Comparison of ENCODE assay signal across 8 cellular contexts in the genomic region with DNA sequence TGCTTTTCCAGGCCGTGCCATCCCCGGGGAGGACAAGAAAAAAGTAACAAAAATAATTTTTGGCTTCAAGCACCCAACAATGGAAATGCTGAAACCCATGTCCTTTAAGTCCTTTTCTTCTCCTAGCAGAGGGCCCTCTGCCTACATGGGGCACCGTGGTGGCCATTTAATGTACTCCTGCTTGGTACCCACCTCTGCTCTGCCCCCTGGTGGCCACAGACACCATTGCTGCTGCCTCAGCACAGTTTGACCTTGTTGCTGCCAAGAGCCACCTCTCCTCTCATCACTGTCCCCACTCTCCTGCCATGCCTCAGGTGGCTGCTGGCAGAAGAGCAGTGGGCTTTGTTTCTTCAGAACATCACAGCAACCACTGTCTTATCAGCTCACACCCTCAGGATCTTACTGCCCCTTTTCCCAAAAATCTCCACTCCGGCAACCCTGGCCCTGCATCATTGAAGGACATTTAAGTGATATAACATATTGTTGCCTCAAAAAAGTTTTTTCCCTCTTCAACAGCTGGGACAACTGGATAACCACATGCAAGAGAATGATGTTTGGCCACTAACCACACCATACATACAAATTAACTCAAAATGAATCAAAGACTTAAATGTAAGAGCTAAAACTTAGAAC. TPM values are rescaled to one million over a fixed set of nuclear protein-coding genes. Genes with fewer than 3 reads are reported as not detected.
DNase-seq lines count a peak whose midpoint lies in the region; ATAC-seq, FAIRE-seq and TF ChIP-seq lines count a peak whose summit lies in the region.

No MANE protein-coding gene starts in this region.

- peak; percentile 58 to 78 for DNase-seq in A549 (ENCODE audit: low read depth in 1 of 2, low spot score in 1 of 2)
- DNase-seq in NCI-H748 (lab: John Stamatoyannopoulos, UW; ENCODE audit: unreplicated experiment) = peak; percentile 81
- DNase-seq in activated CD4-positive, alpha-beta T cell treated with anti-CD3 and anti-CD28 coated beads, Interleukin-2, amount 50 U/mL, for 1 hour = peak; percentile 84
- peak; percentile 75 for DNase-seq in dedifferentiated amniotic fluid mesenchymal stem cell (ENCODE audit: extremely low spot score)
- DNase-seq in lower leg skin (ENCODE audit: low spot score in 2 of 2) = peak; percentile 90 to 98
- DNase-seq in stimulated activated CD4-positive, alpha-beta T cell treated with anti-CD3 and anti-CD28 coated beads, TNF-alpha, amount 100 ng/mL, for 48 hours (ENCODE audit: low read depth in 3 of 3) = peak; percentile 74 to 77 (median 75)

- POLR2A ChIA-PET in A549 (lab: Yijun Ruan, JAX) = no interaction called here

- H3K4me3 ChIP-seq in A549 (no peak overlapping the region), lower leg skin (ENCODE audit: low read depth, poor library complexity, severe bottlenecking) (no peak overlapping the region)

- no peaks in the 10 kb centered on the region for H3K4me1 ChIP-seq in A549

- TF ChIP-seq POLR2A in A549 (IDR thresholded peaks at IDR 0.05; ENCODE audit: low read length) (no peak), lower leg skin (IDR thresholded peaks at IDR 0.05) (no peak)

- H3K9me3 ChIP-seq in A549 = no peaks in the 10 kb centered on the region

- no peak for FAIRE-seq in A549 (lab: Jason Lieb, UNC)

- intact Hi-C loops in lower leg skin (cut with DNase I; ENCODE audit: low total_unique reads) = loop anchor here (5.0 kb wide), 1 partner anchor 293 kb away; no protein-coding TSS in a partner anchor

- CTCF ChIA-PET in A549 (lab: Yijun Ruan, JAX) = interaction anchor here (0.6 to 2.8 kb wide), 23 partner anchors 9 to 300 kb away, joined by 3 to 54 read pairs (median 3); partner anchors contain the start of genes ARMC2 and FOXO3

- WGBS in A549 (ENCODE audit: missing lambda C conversion rate) = 26% methylated on average over 4 of the region's 4 CpGs
- 43% methylated on average over 4 of the region's 4 CpGs for WGBS in lower leg skin, 2 donors

- TF ChIP-seq CTCF in A549 (IDR thresholded peaks at IDR 0.05) = peak; percentile 71
- peak in 2 of 3 donors; percentile 19 to 89 for TF ChIP-seq CTCF in lower leg skin (IDR thresholded peaks at IDR 0.05)

- peak; percentile 93 to 99 for ATAC-seq in A549
- ATAC-seq in GM18511 (IDR thresholded peaks at IDR 0.05; ENCODE audit: unreplicated experiment) = peak; percentile 82
- peak; percentile 95 for ATAC-seq in HG03354 (IDR thresholded peaks at IDR 0.05; ENCODE audit: poor library complexity, severe bottlenecking, unreplicated experiment)

- H3K27ac ChIP-seq in A549 = no peak overlapping the region

- H3K4me2 ChIP-seq in A549 = peak overlapping the region; percentile 34; the same call in 1 of the 3 replicates

- peak; percentile 69 to 72 for TF ChIP-seq RAD21 in A549 (conservative IDR thresholded peaks at IDR 0.05 in 1 of 2, IDR thresholded peaks at IDR 0.05 in 1 of 2)

- TF ChIP-seq EP300 in A549 (IDR thresholded peaks at IDR 0.05) = no peak

TF ChIP-seq in A549, 52 proteins besides CTCF, POLR2A, EP300 and RAD21:
- TF ChIP-seq SMC3 (IDR thresholded peaks at IDR 0.05) (peak; percentile 85), HOXB5 (CRISPR knock-in tag; IDR thresholded peaks at IDR 0.05) (no peak), MAFK (IDR thresholded peaks at IDR 0.05; ENCODE audit: partially characterized antibody) (peak; percentile 91), EHF (CRISPR knock-in tag; IDR thresholded peaks at IDR 0.05) (no peak), BCL3 (IDR thresholded peaks at IDR 0.05) (no peak)

RNA-seq across cellular contexts. Expression of gene ARMC2, which starts 12.9 kb away (rescaled TPM):
- polyA plus RNA-seq in A549 (2011; rRNA removed) (4.9 and 5.7 TPM in 2 replicates), A549 (2017; fragmentation: RNase III; extraction: RNeasy Plus Mini Kit Qiagen cat#74134 plus additional on column Dnase treatment) (1.9 to 2.3 TPM (median 2.1 TPM) in 3 replicates)
- 1.6 and 2.3 TPM in 2 replicates for polyA plus RNA-seq in A549 (2012; cell fraction: cytosol; rRNA removed)
- polyA plus RNA-seq in A549 (2012; cell fraction: nucleus; rRNA removed) = 0.82 and 1.8 TPM in 2 replicates
- 2.6 and 4.2 TPM in 2 replicates for polyA minus RNA-seq in A549 (2011; rRNA and poly(A)+ RNA removed)
- 1 to 10 TPM in 3 of 4 donors, under 1 TPM in 1; 0.34 to 2.0 (median 1.2) TPM for total RNA-seq in lower leg skin
